ENCODE assay signal across 27 cellular contexts in the genomic region with DNA sequence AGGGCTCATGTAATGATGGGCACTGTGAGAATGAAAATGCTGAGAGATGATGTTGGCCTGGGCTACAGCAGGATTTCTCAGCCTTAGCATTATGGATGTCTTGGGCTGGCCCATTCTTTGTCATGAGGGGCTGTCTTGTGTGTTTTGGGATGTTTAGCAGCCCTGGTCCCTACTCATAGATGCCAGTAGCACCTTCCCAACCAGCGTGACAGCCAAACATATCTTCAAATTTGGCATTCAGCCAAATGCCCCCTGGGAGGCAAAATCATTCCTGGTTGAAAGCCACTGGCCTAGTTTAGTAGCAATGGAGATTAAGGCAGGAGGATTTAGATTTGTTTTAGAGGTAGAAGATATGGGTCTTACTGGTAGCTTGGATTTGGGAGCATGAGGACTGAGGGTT. TPM values are rescaled to one million over a fixed set of nuclear protein-coding genes. Genes with fewer than 3 reads are reported as not detected.
A peak's percentile ranks its signal among the peaks of the same experiment; 100 is the strongest.
DNase-seq lines count a peak whose midpoint lies in the region; ATAC-seq and TF ChIP-seq lines count a peak whose summit lies in the region.
"Had no signal": no experiment of that assay in that cellular context is flagged by ENCODE, and none has a peak within 500 bp of the region (broad histone marks: within the 10 kb centered on the region; RNA-seq: fewer than 3 reads in every experiment).

No MANE protein-coding gene starts in this region.

- H3K4me1 Mint-ChIP-seq in central memory CD8-positive, alpha-beta T cell = peaks cover 9% of the 10 kb centered on the region
- no peaks in the 10 kb centered on the region for H3K4me1 Mint-ChIP-seq in activated CD8-positive, alpha-beta memory T cell treated with anti-CD3 and anti-CD28 coated beads, Interleukin-2, amount 10 ng/mL, durations not matched to agents 7 days and 5 days
- H3K4me1 Mint-ChIP-seq: activated B cell treated with CpG ODN at 0.5 μM for 24 hours, mesothelial cell of epicardium had no signal

- no peaks in the 10 kb centered on the region for H3K4me1 ChIP-seq in A673 (ENCODE audit: insufficient read depth, low read length, poor library complexity, severe bottlenecking)
- H3K4me1 ChIP-seq: gastroesophageal sphincter, left ventricle myocardium inferior had no signal

- intact Hi-C loops in A673 (cut with micrococcal nuclease; ENCODE audit: unreplicated experiment) = no loop called here

- CTCF ChIA-PET in A673 (lab: Charles Lee) = no interaction called here
- CTCF ChIA-PET in activated CD8-positive, alpha-beta memory T cell treated with anti-CD3 and anti-CD28 coated beads, Interleukin-2, amount 10 ng/mL, durations not matched to agents 7 days and 5 days (lab: Charles Lee) = no interaction called here

- no peak overlapping the region for H3K4me3 ChIP-seq in A673 (ENCODE audit: low read depth, low read length, poor library complexity, severe bottlenecking)
- H3K4me3 ChIP-seq: gastroesophageal sphincter, GM23248, left ventricle myocardium inferior, ovary had no signal

- no peak overlapping the region for H3K4me3 Mint-ChIP-seq in central memory CD8-positive, alpha-beta T cell
- no peak overlapping the region for H3K4me3 Mint-ChIP-seq in activated CD8-positive, alpha-beta memory T cell treated with anti-CD3 and anti-CD28 coated beads, Interleukin-2, amount 10 ng/mL, durations not matched to agents 7 days and 5 days
- H3K4me3 Mint-ChIP-seq: activated B cell treated with CpG ODN at 0.5 μM for 24 hours; activated CD4-positive, alpha-beta memory T cell treated with anti-CD3 and anti-CD28 coated beads for 36 hours; CD4-positive, alpha-beta memory T cell; mesothelial cell of epicardium; natural killer cell had no signal

- DNase-seq in NCI-H1105 treated with DMSO at 0.1 percent for 48 hours (lab: John Stamatoyannopoulos, UW) (peak; percentile 13), NCI-H1105 (lab: John Stamatoyannopoulos, UW) (no peak), A673 (ENCODE audit: low spot score) (peak; percentile 35), NCI-H345 (lab: John Stamatoyannopoulos, UW) (peak; percentile 78), activated T-cell treated with anti-CD3 and anti-CD28 coated beads for 4 hours (no peak)
- DNase-seq in central memory CD8-positive, alpha-beta T cell (ENCODE audit: low spot score in 2 of 2) = no peak
- no peak for DNase-seq in activated CD8-positive, alpha-beta memory T cell treated with anti-CD3 and anti-CD28 coated beads, Interleukin-2, amount 10 ng/mL, durations not matched to agents 7 days and 5 days
- DNase-seq: 8988T; activated B cell treated with CpG ODN at 0.5 μM for 24 hours; activated CD4-positive, alpha-beta memory T cell treated with anti-CD3 and anti-CD28 coated beads for 36 hours; activated gamma-delta T cell; CD4-positive, alpha-beta memory T cell; DMS153; GDM1; GM23248; Kasumi-1; left ventricle myocardium inferior; natural killer cell; NCI-H748 treated with DMSO at 0.1 percent for 48 hours; ovary; retina; small intestine; stimulated activated CD4-positive, alpha-beta T cell treated with anti-CD3 and anti-CD28 coated beads, Interleukin-2, amount 100 ng/mL, for 24 hours; T1000 had no signal

- no peak overlapping the region for H3K27ac ChIP-seq in A673 (ENCODE audit: low read depth, low read length, poor library complexity, severe bottlenecking)
- H3K27ac ChIP-seq: gastroesophageal sphincter, GM23248, left ventricle myocardium inferior, ovary had no signal

- H3K36me3 ChIP-seq in A673 (ENCODE audit: insufficient read depth, low read length, poor library complexity, severe bottlenecking) = peaks cover 3% of the 10 kb centered on the region
- H3K36me3 ChIP-seq: ovary had no signal

- POLR2A ChIA-PET in A673 (lab: Charles Lee; ENCODE audit: low non-redundant PET) = no interaction called here

- H3K27me3 ChIP-seq in A673 (replicated peaks; ENCODE audit: insufficient read depth, low read depth, low read length, poor library complexity) = no peaks in the 10 kb centered on the region
- H3K27me3 ChIP-seq: gastroesophageal sphincter, ovary had no signal

- no peaks in the 10 kb centered on the region for H3K9me3 ChIP-seq in A673 (ENCODE audit: low read depth, low read length, poor library complexity, severe bottlenecking)
- H3K9me3 ChIP-seq: gastroesophageal sphincter, left ventricle myocardium inferior, ovary had no signal

- H3K27ac Mint-ChIP-seq in central memory CD8-positive, alpha-beta T cell (ENCODE audit: low read depth) = peak overlapping the region; percentile 9
- H3K27ac Mint-ChIP-seq in activated CD8-positive, alpha-beta memory T cell treated with anti-CD3 and anti-CD28 coated beads, Interleukin-2, amount 10 ng/mL, durations not matched to agents 7 days and 5 days = no peak overlapping the region
- H3K27ac Mint-ChIP-seq: activated B cell treated with CpG ODN at 0.5 μM for 24 hours; activated CD4-positive, alpha-beta memory T cell treated with anti-CD3 and anti-CD28 coated beads for 36 hours; mesothelial cell of epicardium; natural killer cell had no signal

- no peak for ATAC-seq in central memory CD8-positive, alpha-beta T cell (replicated peaks; ENCODE audit: extremely low read depth, poor library complexity, severe bottlenecking)
- no peak for ATAC-seq in HG02623 (IDR thresholded peaks at IDR 0.05; ENCODE audit: unreplicated experiment)
- no peak for ATAC-seq in activated CD8-positive, alpha-beta memory T cell treated with anti-CD3 and anti-CD28 coated beads, Interleukin-2, amount 10 ng/mL, durations not matched to agents 7 days and 5 days
- ATAC-seq: gastroesophageal sphincter, natural killer cell had no signal

- H3K27me3 Mint-ChIP-seq in central memory CD8-positive, alpha-beta T cell = no peaks in the 10 kb centered on the region
- H3K27me3 Mint-ChIP-seq in activated CD8-positive, alpha-beta memory T cell treated with anti-CD3 and anti-CD28 coated beads, Interleukin-2, amount 10 ng/mL, durations not matched to agents 7 days and 5 days = no peaks in the 10 kb centered on the region
- H3K27me3 Mint-ChIP-seq: activated B cell treated with CpG ODN at 0.5 μM for 24 hours; activated CD4-positive, alpha-beta memory T cell treated with anti-CD3 and anti-CD28 coated beads for 36 hours; CD4-positive, alpha-beta memory T cell had no signal

- H3K9me3 Mint-ChIP-seq in central memory CD8-positive, alpha-beta T cell = no peaks in the 10 kb centered on the region
- H3K9me3 Mint-ChIP-seq in activated CD8-positive, alpha-beta memory T cell treated with anti-CD3 and anti-CD28 coated beads, Interleukin-2, amount 10 ng/mL, durations not matched to agents 7 days and 5 days (ENCODE audit: low read depth) = no peaks in the 10 kb centered on the region
- H3K9me3 Mint-ChIP-seq: activated B cell treated with CpG ODN at 0.5 μM for 24 hours; activated CD4-positive, alpha-beta memory T cell treated with anti-CD3 and anti-CD28 coated beads for 36 hours; CD4-positive, alpha-beta memory T cell; mesothelial cell of epicardium; natural killer cell had no signal

- peaks cover 59% of the 10 kb centered on the region for H3K36me3 Mint-ChIP-seq in central memory CD8-positive, alpha-beta T cell (ENCODE audit: insufficient read depth)
- H3K36me3 Mint-ChIP-seq in activated CD8-positive, alpha-beta memory T cell treated with anti-CD3 and anti-CD28 coated beads, Interleukin-2, amount 10 ng/mL, durations not matched to agents 7 days and 5 days = peaks cover 18% of the 10 kb centered on the region

- no TSS peak for BruUV-seq in A673 (replicated peaks; lab: Mats Ljungman, UMichigan)

- TF ChIP-seq CTCF in A673 (conservative IDR thresholded peaks at IDR 0.05; ENCODE audit: low read depth, low read length) = no peak

RNA-seq across cellular contexts. Expression of a gene that starts 26.6 kb away (rescaled TPM):
- total RNA-seq in A673 (2021) = 29.2 and 31.7 TPM in 2 replicates
- total RNA-seq in activated CD8-positive, alpha-beta memory T cell treated with anti-CD3 and anti-CD28 coated beads, Interleukin-2, amount 10 ng/mL, durations not matched to agents 7 days and 5 days = 10 to 100 TPM; 36.6 to 39.0 TPM

RNA-seq across cellular contexts. Expression of a gene that starts 27.0 kb away (rescaled TPM):
- total RNA-seq in A673 (2021) = 54.5 and 55.2 TPM in 2 replicates
- total RNA-seq in activated CD8-positive, alpha-beta memory T cell treated with anti-CD3 and anti-CD28 coated beads, Interleukin-2, amount 10 ng/mL, durations not matched to agents 7 days and 5 days = 10 to 100 TPM; 27.2 to 43.2 TPM

Comparison
In these comparisons a context has a peak if more than half of its experiments do, and no peak if none do; other contexts are left out.
1. DNase-seq: peak in NCI-H1105 treated with DMSO at 0.1 percent for 48 hours (single experiment), A673 (single experiment) and NCI-H345 (single experiment); none in NCI-H1105 (single experiment), central memory CD8-positive, alpha-beta T cell (0 of 2), activated CD8-positive, alpha-beta memory T cell treated with anti-CD3 and anti-CD28 coated beads, Interleukin-2, amount 10 ng/mL, durations not matched to agents 7 days and 5 days (single experiment) and activated T-cell treated with anti-CD3 and anti-CD28 coated beads for 4 hours (single experiment).